ENCODE assay signal across 8 cellular contexts in the genomic region with DNA sequence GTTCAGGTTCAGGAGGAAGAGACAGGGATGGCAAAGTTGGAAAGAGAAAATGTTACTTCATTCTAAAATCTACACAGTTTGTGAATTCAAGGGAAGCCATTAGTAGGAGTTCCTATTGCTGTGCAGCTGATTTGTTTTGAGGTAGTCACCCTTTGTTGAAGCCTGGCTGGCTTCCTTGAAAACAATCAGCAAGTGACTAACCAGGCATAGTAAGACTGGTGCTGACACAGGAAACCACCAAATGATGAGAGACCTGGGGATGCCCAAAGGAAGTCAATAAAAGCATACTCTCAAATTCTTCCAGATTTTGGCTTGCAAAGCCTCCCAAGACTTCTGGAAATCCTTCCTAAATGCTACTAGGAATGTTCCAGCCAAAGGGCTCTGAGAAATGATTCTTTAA. TPM values are rescaled to one million over a fixed set of nuclear protein-coding genes. Genes with fewer than 3 reads are reported as not detected.
DNase-seq lines count a peak whose midpoint lies in the region; ATAC-seq and TF ChIP-seq lines count a peak whose summit lies in the region.

No MANE protein-coding gene starts in this region.

- H3K27me3 Mint-ChIP-seq in progenitor cell of endocrine pancreas, result peaks cover 10% of the 10 kb centered on the region

- no peak overlapping the region for H2BK120ac ChIP-seq in trophoblast cell (ENCODE audit: insufficient read depth, low read length, poor library complexity)

- no peak overlapping the region for H3K4ac ChIP-seq in trophoblast cell (ENCODE audit: low read depth, low read length)

- no peaks in the 10 kb centered on the region for H3K36me3 Mint-ChIP-seq in progenitor cell of endocrine pancreas (ENCODE audit: insufficient read depth)

- H3K79me2 ChIP-seq in trophoblast cell (ENCODE audit: control insufficient read depth, insufficient read depth, low read length, poor library complexity), result no peaks in the 10 kb centered on the region

- no peak overlapping the region for H3K23ac ChIP-seq in trophoblast cell (ENCODE audit: low read length)

- no peak overlapping the region for H3K4me3 ChIP-seq in RWPE2 (ENCODE audit: severe bottlenecking)
- no peak overlapping the region for H3K4me3 ChIP-seq in effector memory CD4-positive, alpha-beta T cell (ENCODE audit: insufficient read depth, low read depth, low read length, poor library complexity, severe bottlenecking)
- H3K4me3 ChIP-seq in trophoblast cell (ENCODE audit: low read depth, low read length), result no peak overlapping the region

- no peaks in the 10 kb centered on the region for H3K4me1 Mint-ChIP-seq in progenitor cell of endocrine pancreas (ENCODE audit: low read depth)

- H3K4me3 Mint-ChIP-seq in progenitor cell of endocrine pancreas (ENCODE audit: low read depth), result no peak overlapping the region

- H3K79me1 ChIP-seq in trophoblast cell (ENCODE audit: low read length), result no peaks in the 10 kb centered on the region

- no peak overlapping the region for H3K4me2 ChIP-seq in trophoblast cell (ENCODE audit: low read length)

- no peak overlapping the region for H3K9ac ChIP-seq in trophoblast cell (ENCODE audit: low read length)

- no peak overlapping the region for H2BK5ac ChIP-seq in trophoblast cell (ENCODE audit: low read depth, low read length, poor library complexity)

- H2BK12ac ChIP-seq in trophoblast cell (ENCODE audit: low read length), result no peak overlapping the region

- no peak overlapping the region for H3K18ac ChIP-seq in trophoblast cell (ENCODE audit: low read length)

- H3K14ac ChIP-seq in trophoblast cell (ENCODE audit: low read length), result no peak overlapping the region

- no peak overlapping the region for H2AFZ ChIP-seq in trophoblast cell (ENCODE audit: insufficient read depth, low read length, poor library complexity)

- no peak overlapping the region for H4K91ac ChIP-seq in trophoblast cell (ENCODE audit: low read depth, low read length)

- TF ChIP-seq CTCF in RWPE2 (IDR thresholded peaks at IDR 0.05; ENCODE audit: poor library complexity, severe bottlenecking) (no peak), progenitor cell of endocrine pancreas (IDR thresholded peaks at IDR 0.05; ENCODE audit: unreplicated experiment) (no peak)

- peaks cover 9% of the 10 kb centered on the region for H3K4me1 ChIP-seq in RWPE2 (ENCODE audit: insufficient read depth, poor library complexity, severe bottlenecking)
- peaks cover 35% of the 10 kb centered on the region for H3K4me1 ChIP-seq in effector memory CD4-positive, alpha-beta T cell (ENCODE audit: control insufficient read depth, insufficient read depth, low read length, poor library complexity, severe bottlenecking)
- H3K4me1 ChIP-seq in trophoblast cell (ENCODE audit: control insufficient read depth in 1 of 2, insufficient read depth in 2 of 2, low read length in 2 of 2), result no peaks in the 10 kb centered on the region

- H3K9me3 ChIP-seq in RWPE2 (ENCODE audit: severe bottlenecking) (no peaks in the 10 kb centered on the region), trophoblast cell (ENCODE audit: insufficient read depth, low read depth, low read length) (no peaks in the 10 kb centered on the region)
- H3K9me3 ChIP-seq in effector memory CD4-positive, alpha-beta T cell (ENCODE audit: control insufficient read depth, low read length), result no peaks in the 10 kb centered on the region

- H3K9me3 Mint-ChIP-seq in progenitor cell of endocrine pancreas (ENCODE audit: low read depth), result no peaks in the 10 kb centered on the region

- H2AK5ac ChIP-seq in trophoblast cell (ENCODE audit: low read length), result no peak overlapping the region

- H4K12ac ChIP-seq in trophoblast cell (ENCODE audit: low read depth, low read length), result no peak overlapping the region

- H3K27ac Mint-ChIP-seq in progenitor cell of endocrine pancreas, result no peak overlapping the region

- H3K27ac ChIP-seq in RWPE2 (ENCODE audit: poor library complexity, severe bottlenecking), result peak overlapping the region; percentile 16
- H3K27ac ChIP-seq in effector memory CD4-positive, alpha-beta T cell (ENCODE audit: insufficient read depth, low read length, poor library complexity, severe bottlenecking), result peak overlapping the region; percentile 82
- no peak overlapping the region for H3K27ac ChIP-seq in trophoblast cell (ENCODE audit: low read depth, low read length)

- ATAC-seq in GM18907 (IDR thresholded peaks at IDR 0.05; ENCODE audit: unreplicated experiment) (peak; percentile 97), HG02943 (IDR thresholded peaks at IDR 0.05; ENCODE audit: low read depth, unreplicated experiment) (peak; percentile 54), RWPE2 (ENCODE audit: low read depth) (peak; percentile 89)

- H3K36me3 ChIP-seq in RWPE2 (ENCODE audit: low read depth) (no peaks in the 10 kb centered on the region), trophoblast cell (ENCODE audit: control insufficient read depth in 1 of 2, insufficient read depth in 2 of 2, low read length in 2 of 2) (no peaks in the 10 kb centered on the region)
- H3K36me3 ChIP-seq in effector memory CD4-positive, alpha-beta T cell (ENCODE audit: control insufficient read depth, insufficient read depth, low read length), result no peaks in the 10 kb centered on the region

- no peak for DNase-seq in RWPE2 (ENCODE audit: low spot score)
- DNase-seq in effector memory CD4-positive, alpha-beta T cell, result peak; percentile 39 to 50 (median 49)
- DNase-seq in epidermal melanocyte (ENCODE audit: insufficient read length, low spot score), result no peak
- no peak for DNase-seq in trophoblast cell
- no peak for DNase-seq in progenitor cell of endocrine pancreas (ENCODE audit: low spot score, unreplicated experiment)
- DNase-seq in amygdala (lab: John Stamatoyannopoulos, UW), result no peak

- H3K27me3 ChIP-seq in RWPE2 (ENCODE audit: insufficient read depth, poor library complexity, severe bottlenecking) (no peaks in the 10 kb centered on the region), trophoblast cell (ENCODE audit: insufficient read depth, low read length) (no peaks in the 10 kb centered on the region)
- H3K27me3 ChIP-seq in effector memory CD4-positive, alpha-beta T cell (replicated peaks; ENCODE audit: control insufficient read depth, insufficient read depth, low read length, poor library complexity, severe bottlenecking), result no peaks in the 10 kb centered on the region

- H4K8ac ChIP-seq in trophoblast cell (ENCODE audit: low read depth, low read length), result no peak overlapping the region

RNA-seq across cellular contexts. Expression of gene PRDM8, which starts 23.9 kb away (rescaled TPM):
- 0.03 and 0.10 TPM in 2 replicates for polyA plus RNA-seq in trophoblast cell (2013)
- 0.31 and 0.38 TPM in 2 replicates for total RNA-seq in progenitor cell of endocrine pancreas

Comparison
In these comparisons a context has a peak if more than half of its experiments do, and no peak if none do; other contexts are left out.
1. DNase-seq: peak in effector memory CD4-positive, alpha-beta T cell (3 of 3); none in RWPE2 (single experiment), epidermal melanocyte (single experiment), trophoblast cell (0 of 2), progenitor cell of endocrine pancreas (single experiment) and amygdala (0 of 56).
2. Peak in every context shown above with its lines, with median percentiles within 50 percentile points of each other: ATAC-seq.